In the genomic region with DNA sequence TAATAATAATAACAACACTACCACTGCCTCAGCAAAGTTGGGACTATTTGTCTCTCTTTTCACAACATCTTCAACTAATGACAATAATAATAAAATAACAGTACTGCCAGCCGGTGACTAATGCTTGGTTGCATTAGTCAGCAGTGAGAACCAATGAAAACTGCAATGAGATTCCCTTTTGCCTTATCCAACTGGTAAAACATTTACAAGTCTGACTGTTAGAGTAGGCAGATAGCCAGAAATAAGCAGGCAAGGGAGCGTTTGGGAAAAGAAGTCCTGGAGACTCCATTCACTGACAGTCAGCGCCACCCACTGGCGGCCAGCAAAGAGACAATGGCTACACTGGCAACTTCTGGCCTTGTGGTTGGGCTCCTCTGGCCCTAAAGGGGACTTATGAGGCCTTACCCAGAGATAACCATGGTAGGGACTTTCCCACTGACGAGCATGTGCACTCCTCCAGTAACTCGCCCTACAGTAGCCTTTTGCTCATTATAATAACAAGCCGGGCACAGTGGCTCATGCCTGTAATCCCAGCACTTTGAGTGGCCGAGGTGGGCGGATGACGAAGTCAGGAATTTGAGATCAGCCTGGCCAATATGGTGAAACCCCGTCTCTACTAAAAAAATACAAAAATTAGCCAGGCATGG, we compare ENCODE assay signal across 9 cellular contexts. TPM values are rescaled to one million over a fixed set of nuclear protein-coding genes. Genes with fewer than 3 reads are reported as not detected.
DNase-seq lines count a peak whose midpoint lies in the region; ATAC-seq lines count a peak whose summit lies in the region.
"Had no signal": no experiment of that assay in that cellular context is flagged by ENCODE, and none has a peak within 500 bp of the region (broad histone marks: within the 10 kb centered on the region; RNA-seq: fewer than 3 reads in every experiment).

No MANE protein-coding gene starts in this region.

- peak; percentile 33 to 51 for ATAC-seq in stimulated activated naive B cell treated with anti-CD40 and anti-IgM and Interleukin-4, amounts not matched to agents 10 μg/mL and 1 μg/mL and 100 μg/mL, for 72 hours (replicated peaks)
- ATAC-seq in activated T-cell treated with anti-CD3 and anti-CD28 coated beads, Interleukin-2, amount 50 U/mL, for 4 hours = no peak

- peaks cover 3 to 5% of the 10 kb centered on the region in 2 donors for H3K9me3 Mint-ChIP-seq in stimulated activated naive B cell treated with anti-CD40 and anti-IgM and Interleukin-4, amounts not matched to agents 10 μg/mL and 1 μg/mL and 100 μg/mL, for 72 hours
- no peaks in the 10 kb centered on the region for H3K9me3 Mint-ChIP-seq in activated T-cell treated with anti-CD3 and anti-CD28 coated beads, Interleukin-2, amount 50 U/mL, for 4 hours

- no peak overlapping the region for H3K4me3 Mint-ChIP-seq in stimulated activated naive B cell treated with anti-CD40 and anti-IgM and Interleukin-4, amounts not matched to agents 10 μg/mL and 1 μg/mL and 100 μg/mL, for 72 hours
- no peak overlapping the region for H3K4me3 Mint-ChIP-seq in activated T-cell treated with anti-CD3 and anti-CD28 coated beads, Interleukin-2, amount 50 U/mL, for 4 hours
- H3K4me3 Mint-ChIP-seq: CD4-positive, alpha-beta memory T cell had no signal

- H3K4me1 Mint-ChIP-seq in stimulated activated naive B cell treated with anti-CD40 and anti-IgM and Interleukin-4, amounts not matched to agents 10 μg/mL and 1 μg/mL and 100 μg/mL, for 72 hours = peaks cover 41 to 47% of the 10 kb centered on the region in 2 donors
- peaks cover 22% of the 10 kb centered on the region for H3K4me1 Mint-ChIP-seq in activated T-cell treated with anti-CD3 and anti-CD28 coated beads, Interleukin-2, amount 50 U/mL, for 4 hours (ENCODE audit: low read depth)

- no peaks in the 10 kb centered on the region for H3K27me3 Mint-ChIP-seq in stimulated activated naive B cell treated with anti-CD40 and anti-IgM and Interleukin-4, amounts not matched to agents 10 μg/mL and 1 μg/mL and 100 μg/mL, for 72 hours
- peaks cover 14% of the 10 kb centered on the region for H3K27me3 Mint-ChIP-seq in activated T-cell treated with anti-CD3 and anti-CD28 coated beads, Interleukin-2, amount 50 U/mL, for 4 hours (ENCODE audit: low read depth)

- peak overlapping the region; percentile 51 for H3K27ac Mint-ChIP-seq in stimulated activated naive B cell treated with anti-CD40 and anti-IgM and Interleukin-4, amounts not matched to agents 10 μg/mL and 1 μg/mL and 100 μg/mL, for 72 hours

- no peaks in the 10 kb centered on the region for H3K36me3 Mint-ChIP-seq in stimulated activated naive B cell treated with anti-CD40 and anti-IgM and Interleukin-4, amounts not matched to agents 10 μg/mL and 1 μg/mL and 100 μg/mL, for 72 hours
- no peaks in the 10 kb centered on the region for H3K36me3 Mint-ChIP-seq in activated T-cell treated with anti-CD3 and anti-CD28 coated beads, Interleukin-2, amount 50 U/mL, for 4 hours (ENCODE audit: insufficient read depth)
- H3K36me3 Mint-ChIP-seq: CD4-positive, alpha-beta memory T cell had no signal

- in situ Hi-C loops in T47D (cut with HindIII; ENCODE audit: low pct_unique_long_range_greater_than_20kb, low sequenced_read_pairs) = loop anchor here (25.0 kb wide), 1 partner anchor 158 kb away; no protein-coding TSS in a partner anchor

- DNase-seq in SIG-M5 treated with dmso at 0.1 percent for 504 hours (lab: John Stamatoyannopoulos, UW; ENCODE audit: unreplicated experiment) (peak; percentile 59), SIG-M5 (lab: John Stamatoyannopoulos, UW) (no peak), HS-5 (ENCODE audit: low read depth) (peak; percentile 99), NCI-H82 treated with DMSO at 0.1 percent for 48 hours (lab: John Stamatoyannopoulos, UW; ENCODE audit: unreplicated experiment) (peak; percentile 21), T47D (ENCODE audit: low read depth in 1 of 2, low spot score in 1 of 2) (peak; percentile 59 to 90), islet precursor cell (peak; percentile 94)
- DNase-seq in stimulated activated naive B cell treated with anti-CD40 and anti-IgM and Interleukin-4, amounts not matched to agents 10 μg/mL and 1 μg/mL and 100 μg/mL, for 72 hours = peak; percentile 41
- DNase-seq in activated T-cell treated with anti-CD3 and anti-CD28 coated beads, Interleukin-2, amount 50 U/mL, for 4 hours = no peak

RNA-seq across cellular contexts. Expression of a gene that starts 3.4 kb away (rescaled TPM):
- total RNA-seq in activated T-cell treated with anti-CD3 and anti-CD28 coated beads, Interleukin-2, amount 50 U/mL, for 4 hours = 100 to 1,000 TPM; 193 to 218 (median 208) TPM

RNA-seq across cellular contexts. Expression of a gene that starts 21.2 kb away (rescaled TPM):
- not detected for total RNA-seq in activated T-cell treated with anti-CD3 and anti-CD28 coated beads, Interleukin-2, amount 50 U/mL, for 4 hours
- total RNA-seq: CD4-positive, alpha-beta memory T cell had no signal

Comparison
In these comparisons a context has a peak if more than half of its experiments do, and no peak if none do; other contexts are left out.
1. DNase-seq: peak in SIG-M5 treated with dmso at 0.1 percent for 504 hours (single experiment), HS-5 (single experiment), NCI-H82 treated with DMSO at 0.1 percent for 48 hours (single experiment), T47D (2 of 2), islet precursor cell (single experiment) and stimulated activated naive B cell treated with anti-CD40 and anti-IgM and Interleukin-4, amounts not matched to agents 10 μg/mL and 1 μg/mL and 100 μg/mL, for 72 hours (single experiment); none in SIG-M5 (single experiment) and activated T-cell treated with anti-CD3 and anti-CD28 coated beads, Interleukin-2, amount 50 U/mL, for 4 hours (single experiment).
2. ATAC-seq: peak in stimulated activated naive B cell treated with anti-CD40 and anti-IgM and Interleukin-4, amounts not matched to agents 10 μg/mL and 1 μg/mL and 100 μg/mL, for 72 hours (2 of 2); none in activated T-cell treated with anti-CD3 and anti-CD28 coated beads, Interleukin-2, amount 50 U/mL, for 4 hours (0 of 2).